In the genomic region with DNA sequence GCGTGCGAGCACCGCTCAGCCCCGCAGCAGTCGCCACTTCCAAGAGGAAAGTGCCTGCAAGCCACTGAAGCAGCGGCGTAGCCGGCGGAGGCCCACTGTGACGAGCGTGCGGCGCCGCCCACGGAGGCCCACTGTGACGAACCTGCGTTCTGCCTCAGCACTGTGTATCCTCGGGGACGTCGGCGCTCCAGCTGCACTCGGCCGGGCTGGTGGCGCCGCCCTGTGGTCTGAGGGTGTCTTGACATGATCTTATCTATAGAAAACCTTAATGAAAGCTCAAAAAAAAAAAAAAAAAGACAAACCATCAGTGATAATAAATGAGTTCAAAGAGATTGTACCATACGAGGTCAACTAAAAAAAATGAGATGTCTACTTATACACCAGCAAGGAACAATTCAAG, we compare ENCODE assay signal across 8 cellular contexts. TPM values are rescaled to one million over a fixed set of nuclear protein-coding genes. Genes with fewer than 3 reads are reported as not detected.
DNase-seq lines count a peak whose midpoint lies in the region; ATAC-seq, FAIRE-seq and TF ChIP-seq lines count a peak whose summit lies in the region.
"Not testable (repeated sequence)": the region's sequence is repeated elsewhere in the genome, so short reads cannot be mapped to it uniquely, and the experiment has no call there.

A gene (minus strand): TSS at position 166 of the 400 bp plus-strand sequence. CDS start 192 bp downstream, outside the sequence.

- not testable (repeated sequence) for H3K9me3 ChIP-seq in heart left ventricle; osteoblast (ENCODE audit: low read depth, low read length)

- peaks cover 0 to 10% (median 0%) of the 10 kb centered on the region in 9 donors for H3K27me3 ChIP-seq in heart left ventricle
- not testable (repeated sequence) for H3K27me3 ChIP-seq in osteoblast (ENCODE audit: insufficient read depth, low read length)

- H3K4me1 Mint-ChIP-seq in stimulated activated effector memory CD8-positive, alpha-beta T cell treated with anti-CD3 and anti-CD28 coated beads, Interleukin-12 subunit alpha, Interleukin-12 subunit beta, amount 100 ng/mL, for 72 hours, result not testable (repeated sequence)

- peaks cover 0 to 10% (median 1%) of the 10 kb centered on the region in 12 donors for H3K4me1 ChIP-seq in heart left ventricle
- H3K4me1 ChIP-seq in osteoblast (ENCODE audit: insufficient read depth, low read length), result not testable (repeated sequence)

- H3K27ac Mint-ChIP-seq in stimulated activated effector memory CD8-positive, alpha-beta T cell treated with anti-CD3 and anti-CD28 coated beads, Interleukin-12 subunit alpha, Interleukin-12 subunit beta, amount 100 ng/mL, for 72 hours, result peak within 1 kb of the TSS; percentile 90

- H3K4me2 ChIP-seq in osteoblast (ENCODE audit: insufficient read depth, low read length), result peak within 1 kb of the TSS; percentile 77

- H3K79me2 ChIP-seq in osteoblast (ENCODE audit: insufficient read depth, low read length), result peaks cover 14% of the 10 kb centered on the region

- peak; percentile 96 for ATAC-seq in GM21515 (IDR thresholded peaks at IDR 0.05; ENCODE audit: unreplicated experiment)
- ATAC-seq in HG03558 (IDR thresholded peaks at IDR 0.05; ENCODE audit: extremely low read depth, unreplicated experiment), result peak; percentile 89
- ATAC-seq in heart left ventricle, result peak; percentile 98 to 100 (median 98)
- peak; percentile 100 for ATAC-seq in stimulated activated effector memory CD8-positive, alpha-beta T cell treated with anti-CD3 and anti-CD28 coated beads, Interleukin-12 subunit alpha, Interleukin-12 subunit beta, amount 100 ng/mL, for 72 hours

- not testable (repeated sequence) for DNase-seq in D721Med (ENCODE audit: insufficient read length, low spot score)
- DNase-seq in astrocyte of the spinal cord (ENCODE audit: low read depth, low spot score), result peak; percentile 87
- peak; percentile 85 to 93 (median 91) for DNase-seq in heart left ventricle
- DNase-seq in osteoblast (ENCODE audit: insufficient read length, low spot score, missing footprints), result peak; percentile 83
- DNase-seq in stimulated activated effector memory CD8-positive, alpha-beta T cell treated with anti-CD3 and anti-CD28 coated beads, Interleukin-12 subunit alpha, Interleukin-12 subunit beta, amount 100 ng/mL, for 72 hours (ENCODE audit: low spot score in 2 of 2), result peak; percentile 88 to 90

- H3K36me3 Mint-ChIP-seq in stimulated activated effector memory CD8-positive, alpha-beta T cell treated with anti-CD3 and anti-CD28 coated beads, Interleukin-12 subunit alpha, Interleukin-12 subunit beta, amount 100 ng/mL, for 72 hours, result not testable (repeated sequence)

- H3K27ac ChIP-seq in heart left ventricle (peak within 1 kb of the TSS in 11 of 12 donors; percentile 49 to 95 (median 81)), osteoblast (ENCODE audit: low read depth, low read length) (peak within 1 kb of the TSS; percentile 56)

- 0% methylated on average over 9 to 16 of the region's 26 CpGs for WGBS in heart left ventricle, 4 donors

- in situ Hi-C loops in astrocyte of the spinal cord (cut with HindIII; ENCODE audit: low sequenced_read_pairs), result not testable (repeated sequence)

- intact Hi-C loops in heart left ventricle (cut with DNase I), result loop anchor here in 4 of 10 donors (5.0 to 10.0 kb wide), 2 partner anchors 169 to 176 kb away; a partner anchor contains a TSS

- H3K9me3 Mint-ChIP-seq in stimulated activated effector memory CD8-positive, alpha-beta T cell treated with anti-CD3 and anti-CD28 coated beads, Interleukin-12 subunit alpha, Interleukin-12 subunit beta, amount 100 ng/mL, for 72 hours, result not testable (repeated sequence)

- H2AFZ ChIP-seq in osteoblast (ENCODE audit: low read length), result not testable (repeated sequence)

- peak; percentile 49 for TF ChIP-seq CTCF in D721Med (IDR thresholded peaks at IDR 0.05; ENCODE audit: insufficient read depth, missing control alignments)
- TF ChIP-seq CTCF in WI38 (IDR thresholded peaks at IDR 0.05; ENCODE audit: low read depth, low read length), result not testable (repeated sequence)
- peak; percentile 63 for TF ChIP-seq CTCF in astrocyte of the spinal cord (IDR thresholded peaks at IDR 0.05; ENCODE audit: low read depth, low read length)
- TF ChIP-seq CTCF in heart left ventricle (IDR thresholded peaks at IDR 0.05), result peak in 11 of 12 donors; percentile 34 to 78 (median 62)
- TF ChIP-seq CTCF in osteoblast (IDR thresholded peaks at IDR 0.05; ENCODE audit: extremely low read depth, low read depth, low read length), result peak; percentile 39

- TF ChIP-seq POLR2A in heart left ventricle (IDR thresholded peaks at IDR 0.05), result peak in 1 of 2 donors; percentile 0

- not testable (repeated sequence) for H4K20me1 ChIP-seq in osteoblast (ENCODE audit: insufficient read depth, low read length)

- H3K4me3 Mint-ChIP-seq in stimulated activated effector memory CD8-positive, alpha-beta T cell treated with anti-CD3 and anti-CD28 coated beads, Interleukin-12 subunit alpha, Interleukin-12 subunit beta, amount 100 ng/mL, for 72 hours, result peak within 1 kb of the TSS; percentile 81

- not testable (repeated sequence) for H3K36me3 ChIP-seq in heart left ventricle; osteoblast (ENCODE audit: insufficient read depth, low read length)

- H3K4me3 ChIP-seq in WI38 (ENCODE audit: low read depth, low read length) (peak within 1 kb of the TSS; percentile 43), astrocyte of the spinal cord (ENCODE audit: low read depth, low read length) (peak within 1 kb of the TSS; percentile 35), heart left ventricle (peak within 1 kb of the TSS; percentile 34 to 79 (median 61)), osteoblast (ENCODE audit: insufficient read depth, low read length) (peak within 1 kb of the TSS; percentile 74)

- not testable (repeated sequence) for FAIRE-seq in D721Med (lab: Jason Lieb, UNC)

RNA-seq across cellular contexts. Expression of the gene that starts here (rescaled TPM):
- 1 to 10 TPM; 4.2 to 9.0 (median 7.0) TPM for total RNA-seq in heart left ventricle
- 1 to 10 TPM; 1.4 to 2.0 TPM for polyA plus RNA-seq in heart left ventricle
- total RNA-seq in osteoblast, result 21.5 and 25.0 TPM in 2 replicates
